7 cellular contexts compared by ENCODE assay signal in the genomic region with DNA sequence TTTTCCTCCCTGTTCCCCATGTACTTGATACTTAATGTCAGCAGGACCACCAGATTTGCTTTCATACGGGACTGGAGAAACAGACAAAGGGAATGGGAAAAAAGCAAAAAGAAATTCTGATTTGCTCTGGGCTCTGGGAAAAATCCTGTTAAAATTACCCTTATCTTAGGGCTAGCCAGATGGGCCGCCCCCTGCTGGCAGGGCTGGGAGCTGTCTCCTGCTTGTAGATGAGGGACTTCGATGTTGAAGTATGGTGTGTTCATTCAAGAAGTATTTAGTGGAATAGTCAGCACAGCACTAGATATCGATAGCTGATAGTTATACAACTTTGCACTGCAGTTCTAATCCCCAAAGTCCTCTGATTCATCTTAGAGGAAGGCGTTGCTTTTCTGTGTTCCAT. TPM values are rescaled to one million over a fixed set of nuclear protein-coding genes. Genes with fewer than 3 reads are reported as not detected.
A peak's percentile ranks its signal among the peaks of the same experiment; 100 is the strongest.
DNase-seq lines count a peak whose midpoint lies in the region; ATAC-seq and TF ChIP-seq lines count a peak whose summit lies in the region.

No MANE protein-coding gene starts in this region.

- H3K27ac Mint-ChIP-seq in activated T-helper 2 cell treated with anti-CD3 and anti-CD28 coated beads, Interferon-gamma antibody, Interleukin-2, Interleukin-4, amounts not matched to agents 10 μg/mL and 5 μg/mL and 100 μg/mL, durations not matched to agents 14 hours and 24 hours and 36 hours: no peak overlapping the region

- H3K27me3 ChIP-seq in OCI-LY3 (ENCODE audit: low read depth, low read length): no peaks in the 10 kb centered on the region

- no peaks in the 10 kb centered on the region for H4K20me1 ChIP-seq in OCI-LY3 (ENCODE audit: insufficient read depth, low read length)

- H3K27me3 Mint-ChIP-seq in activated T-helper 2 cell treated with anti-CD3 and anti-CD28 coated beads, Interferon-gamma antibody, Interleukin-2, Interleukin-4, amounts not matched to agents 10 μg/mL and 5 μg/mL and 100 μg/mL, durations not matched to agents 14 hours and 24 hours and 36 hours (ENCODE audit: low read depth): no peaks in the 10 kb centered on the region

- in situ Hi-C loops in GM13977 (cut with MboI; ENCODE audit: low pct_unique_long_range_greater_than_20kb, low sequenced_read_pairs, unreplicated experiment): no loop called here

- no peaks in the 10 kb centered on the region for H3K9me3 Mint-ChIP-seq in activated T-helper 2 cell treated with anti-CD3 and anti-CD28 coated beads, Interferon-gamma antibody, Interleukin-2, Interleukin-4, amounts not matched to agents 10 μg/mL and 5 μg/mL and 100 μg/mL, durations not matched to agents 14 hours and 24 hours and 36 hours

- no peak overlapping the region for H3K4me3 Mint-ChIP-seq in activated T-helper 2 cell treated with anti-CD3 and anti-CD28 coated beads, Interferon-gamma antibody, Interleukin-2, Interleukin-4, amounts not matched to agents 10 μg/mL and 5 μg/mL and 100 μg/mL, durations not matched to agents 14 hours and 24 hours and 36 hours (ENCODE audit: low read depth)

- ATAC-seq in Right ventricle myocardium superior (ENCODE audit: poor library complexity) (no peak), HG02763 (IDR thresholded peaks at IDR 0.05; ENCODE audit: unreplicated experiment) (no peak)

- peaks cover 8% of the 10 kb centered on the region for H3K4me1 Mint-ChIP-seq in activated T-helper 2 cell treated with anti-CD3 and anti-CD28 coated beads, Interferon-gamma antibody, Interleukin-2, Interleukin-4, amounts not matched to agents 10 μg/mL and 5 μg/mL and 100 μg/mL, durations not matched to agents 14 hours and 24 hours and 36 hours (ENCODE audit: low read depth)

- DNase-seq in GM13977 (ENCODE audit: low spot score) (no peak), Right ventricle myocardium superior (peak; percentile 68), smooth muscle cell of the brain vasculature (ENCODE audit: low read depth, low spot score) (peak; percentile 20), NCI-H524 (lab: John Stamatoyannopoulos, UW) (no peak)
- peak; percentile 13 for DNase-seq in activated T-helper 2 cell treated with anti-CD3 and anti-CD28 coated beads, Interferon-gamma antibody, Interleukin-2, Interleukin-4, amounts not matched to agents 10 μg/mL and 5 μg/mL and 100 μg/mL, durations not matched to agents 14 hours and 24 hours and 36 hours (ENCODE audit: low spot score)

- no peak overlapping the region for H3K4me3 ChIP-seq in OCI-LY3 (ENCODE audit: low read length)

- intact Hi-C loops in activated T-helper 2 cell treated with anti-CD3 and anti-CD28 coated beads, Interferon-gamma antibody, Interleukin-2, Interleukin-4, amounts not matched to agents 10 μg/mL and 5 μg/mL and 100 μg/mL, durations not matched to agents 14 hours and 24 hours and 36 hours (cut with micrococcal nuclease): loop anchor here (1.0 to 10.0 kb wide), 2 partner anchors 103 to 423 kb away; no protein-coding TSS in a partner anchor
- intact Hi-C loops in Right ventricle myocardium superior (cut with DNase I): no loop called here

- no peak overlapping the region for H3K9ac ChIP-seq in OCI-LY3 (ENCODE audit: low read length)

- no peak overlapping the region for H3K27ac ChIP-seq in OCI-LY3 (ENCODE audit: low read length)

- H3K36me3 Mint-ChIP-seq in activated T-helper 2 cell treated with anti-CD3 and anti-CD28 coated beads, Interferon-gamma antibody, Interleukin-2, Interleukin-4, amounts not matched to agents 10 μg/mL and 5 μg/mL and 100 μg/mL, durations not matched to agents 14 hours and 24 hours and 36 hours (ENCODE audit: low read depth): peaks cover 15% of the 10 kb centered on the region

- peaks cover 9% of the 10 kb centered on the region for H3K4me1 ChIP-seq in OCI-LY3 (ENCODE audit: low read length)

- H3K4me2 ChIP-seq in OCI-LY3 (ENCODE audit: low read length): no peak overlapping the region

- H3K36me3 ChIP-seq in OCI-LY3 (replicated peaks; ENCODE audit: low read depth, low read length): peaks cover 13% of the 10 kb centered on the region

- no peaks in the 10 kb centered on the region for H3K79me2 ChIP-seq in OCI-LY3 (ENCODE audit: low read length)

- TF ChIP-seq CTCF in GM13977 (IDR thresholded peaks at IDR 0.05; ENCODE audit: extremely low read depth, insufficient read depth, missing control alignments): peak; percentile 74
- peak; percentile 78 for TF ChIP-seq CTCF in OCI-LY3 (IDR thresholded peaks at IDR 0.05; ENCODE audit: low read depth, low read length)

- H3K9me3 ChIP-seq in OCI-LY3 (ENCODE audit: insufficient read depth, low read length): no peaks in the 10 kb centered on the region

- no peak overlapping the region for H2AFZ ChIP-seq in OCI-LY3 (ENCODE audit: low read depth, low read length)

RNA-seq across cellular contexts. Expression of a gene that starts 45.8 kb away (rescaled TPM):
- total RNA-seq in activated T-helper 2 cell treated with anti-CD3 and anti-CD28 coated beads, Interferon-gamma antibody, Interleukin-2, Interleukin-4, amounts not matched to agents 10 μg/mL and 5 μg/mL and 100 μg/mL, durations not matched to agents 14 hours and 24 hours and 36 hours: 14.9 and 16.2 TPM in 2 replicates
- 10.1 TPM for total RNA-seq in Right ventricle myocardium superior

Comparison
In these comparisons a context has a peak if more than half of its experiments do, and no peak if none do; other contexts are left out.
1. DNase-seq: peak in activated T-helper 2 cell treated with anti-CD3 and anti-CD28 coated beads, Interferon-gamma antibody, Interleukin-2, Interleukin-4, amounts not matched to agents 10 μg/mL and 5 μg/mL and 100 μg/mL, durations not matched to agents 14 hours and 24 hours and 36 hours (single experiment), Right ventricle myocardium superior (single experiment) and smooth muscle cell of the brain vasculature (single experiment); none in GM13977 (single experiment) and NCI-H524 (0 of 2).